ENCODE assay signal across 7 cellular contexts in genomic region chr21:37380349-37381323, GRCh38. TPM values are rescaled to one million over a fixed set of nuclear protein-coding genes. Genes with fewer than 3 reads are reported as not detected.
DNase-seq lines count a peak whose midpoint lies in the region; ATAC-seq, FAIRE-seq and TF ChIP-seq lines count a peak whose summit lies in the region.

No MANE protein-coding gene starts in this region.

- H3K36me3 ChIP-seq in H7 (replicated peaks; ENCODE audit: control insufficient read depth, insufficient read depth, low read length) (no peaks in the 10 kb centered on the region), neural progenitor cell (no peaks in the 10 kb centered on the region)

- H2AFZ ChIP-seq in neural progenitor cell (replicated peaks): no peak overlapping the region

- H3F3A ChIP-seq in neural progenitor cell (ENCODE audit: low read depth): peaks cover 22% of the 10 kb centered on the region

- H3K27me3 Mint-ChIP-seq in neural progenitor cell (ENCODE audit: insufficient read depth, low read depth): peaks cover 5% of the 10 kb centered on the region
- no peaks in the 10 kb centered on the region for H3K27me3 Mint-ChIP-seq in stimulated activated naive B cell treated with anti-CD40 and anti-IgM and Interleukin-4, amounts not matched to agents 10 μg/mL and 1 μg/mL and 100 μg/mL, for 72 hours

- H3K27ac Mint-ChIP-seq in neural progenitor cell: no peak overlapping the region
- H3K27ac Mint-ChIP-seq in stimulated activated naive B cell treated with anti-CD40 and anti-IgM and Interleukin-4, amounts not matched to agents 10 μg/mL and 1 μg/mL and 100 μg/mL, for 72 hours: no peak overlapping the region

- no peak overlapping the region for H3K4me3 Mint-ChIP-seq in neural progenitor cell
- H3K4me3 Mint-ChIP-seq in stimulated activated naive B cell treated with anti-CD40 and anti-IgM and Interleukin-4, amounts not matched to agents 10 μg/mL and 1 μg/mL and 100 μg/mL, for 72 hours: no peak overlapping the region

- FAIRE-seq in RCC 7860 (lab: Jason Lieb, UNC): no peak

- no peaks in the 10 kb centered on the region for H3K9me3 ChIP-seq in neural progenitor cell (ENCODE audit: low read depth)

- peaks cover 68% of the 10 kb centered on the region for H3K9me3 Mint-ChIP-seq in neural progenitor cell
- H3K9me3 Mint-ChIP-seq in stimulated activated naive B cell treated with anti-CD40 and anti-IgM and Interleukin-4, amounts not matched to agents 10 μg/mL and 1 μg/mL and 100 μg/mL, for 72 hours: peaks cover 4 to 6% of the 10 kb centered on the region in 2 donors

- peaks cover 100% of the 10 kb centered on the region for H3K79me2 ChIP-seq in neural progenitor cell (ENCODE audit: low read depth)

- peak; percentile 32 for DNase-seq in H7
- peak; percentile 70 for DNase-seq in NCI-H2196 treated with DMSO at 0.1 percent for 48 hours (lab: John Stamatoyannopoulos, UW; ENCODE audit: unreplicated experiment)
- peak; percentile 21 for DNase-seq in neural progenitor cell (ENCODE audit: low spot score)
- DNase-seq in RCC 7860 (ENCODE audit: low spot score): no peak
- no peak for DNase-seq in NCI-H146 (lab: John Stamatoyannopoulos, UW)
- no peak for DNase-seq in stimulated activated naive B cell treated with anti-CD40 and anti-IgM and Interleukin-4, amounts not matched to agents 10 μg/mL and 1 μg/mL and 100 μg/mL, for 72 hours

- H3K36me3 Mint-ChIP-seq in neural progenitor cell: peaks cover 66% of the 10 kb centered on the region
- H3K36me3 Mint-ChIP-seq in stimulated activated naive B cell treated with anti-CD40 and anti-IgM and Interleukin-4, amounts not matched to agents 10 μg/mL and 1 μg/mL and 100 μg/mL, for 72 hours: peaks cover 30 to 42% of the 10 kb centered on the region in 2 donors

- H3K4me2 ChIP-seq in neural progenitor cell: peak overlapping the region; percentile 5

- peak overlapping the region; percentile 62 for H3K27ac ChIP-seq in neural progenitor cell

- H4K20me1 ChIP-seq in neural progenitor cell (ENCODE audit: low read depth): peaks cover 100% of the 10 kb centered on the region

- peaks cover 3% of the 10 kb centered on the region for H3K4me1 Mint-ChIP-seq in neural progenitor cell
- peaks cover 53 to 85% of the 10 kb centered on the region in 2 donors for H3K4me1 Mint-ChIP-seq in stimulated activated naive B cell treated with anti-CD40 and anti-IgM and Interleukin-4, amounts not matched to agents 10 μg/mL and 1 μg/mL and 100 μg/mL, for 72 hours

- H3K4me3 ChIP-seq in H7 (ENCODE audit: insufficient read depth, low read depth, low read length) (no peak overlapping the region), neural progenitor cell (no peak overlapping the region)

- H3K9ac ChIP-seq in neural progenitor cell: no peak overlapping the region

- H3K27me3 ChIP-seq in H7 (ENCODE audit: control insufficient read depth, insufficient read depth, low read length) (no peaks in the 10 kb centered on the region), neural progenitor cell (no peaks in the 10 kb centered on the region)

- peaks cover 56% of the 10 kb centered on the region for H3K4me1 ChIP-seq in neural progenitor cell

- no peak for TF ChIP-seq CTCF in neural progenitor cell (IDR thresholded peaks at IDR 0.05)

- peak; percentile 62 for ATAC-seq in esophagus mucosa
- ATAC-seq in stimulated activated naive B cell treated with anti-CD40 and anti-IgM and Interleukin-4, amounts not matched to agents 10 μg/mL and 1 μg/mL and 100 μg/mL, for 72 hours (replicated peaks): no peak

RNA-seq across cellular contexts. Expression of gene DYRK1A, which starts 14.1 kb away (rescaled TPM):
- total RNA-seq in H7 (2014; rRNA removed; shearing (Covaris generic)): 52.5 and 71.8 TPM in 2 replicates
- total RNA-seq in esophagus mucosa: 32.7 TPM
- total RNA-seq in neural progenitor cell (ENCODE audit: low replicate concordance): 104 and 108 TPM in 2 replicates

Comparison
In these comparisons a context has a peak if more than half of its experiments do, and no peak if none do; other contexts are left out.
1. DNase-seq: peak in H7 (single experiment), NCI-H2196 treated with DMSO at 0.1 percent for 48 hours (single experiment) and neural progenitor cell (single experiment); none in RCC 7860 (single experiment), NCI-H146 (single experiment) and stimulated activated naive B cell treated with anti-CD40 and anti-IgM and Interleukin-4, amounts not matched to agents 10 μg/mL and 1 μg/mL and 100 μg/mL, for 72 hours (single experiment).